In genomic region chr10:97686962-97687784, GRCh38 we compare ENCODE assay signal across 1 cellular context.
TF ChIP-seq lines count a peak whose summit lies in the region.

Gene AVPI1, minus strand, starts transcription at chr10:97687241. Its CDS starts 7,336 bp downstream, at chr10:97679905.

TF ChIP-seq in K562, 482 proteins besides CTCF, POLR2A, EP300 and RAD21 (continued from another document and continues in another):
- TF ChIP-seq CHD7 (IDR thresholded peaks at IDR 0.05; ENCODE audit: low read depth, low read length) (no peak), SUPT5H (IDR thresholded peaks at IDR 0.05) (peak; percentile 65), ARHGAP35 (IDR thresholded peaks at IDR 0.05; ENCODE audit: partially characterized antibody) (no peak), RFX5 (IDR thresholded peaks at IDR 0.05; ENCODE audit: low read depth, low read length) (no peak), SMARCE1 (IDR thresholded peaks at IDR 0.05) (no peak), MTA1 (IDR thresholded peaks at IDR 0.05; ENCODE audit: borderline replicate concordance) (peak; percentile 86), ATF4 (CRISPR knock-in tag; IDR thresholded peaks at IDR 0.05) (peak; percentile 49; the same call in 1 of the 2 replicates), NR4A1 (CRISPR knock-in tag; IDR thresholded peaks at IDR 0.05) (peak; percentile 62; the same call in 1 of the 2 replicates), NR4A1 (tag; IDR thresholded peaks at IDR 0.05) (no peak), TAF1 (IDR thresholded peaks at IDR 0.05; ENCODE audit: control insufficient read depth, extremely low read depth, insufficient read depth, low read length, severe bottlenecking) (peak; percentile 67), ZNF589 (CRISPR knock-in tag; IDR thresholded peaks at IDR 0.05; ENCODE audit: low read depth) (peak; percentile 74; the same call in 1 of the 2 replicates), BCOR (IDR thresholded peaks at IDR 0.05) (0 out of 2 replicates have a peak, but pooled peaks have one; percentile 11), ETS2 (tag; IDR thresholded peaks at IDR 0.05; ENCODE audit: borderline replicate concordance, poor library complexity, severe bottlenecking) (no peak), ZNF639 (CRISPR knock-in tag; conservative IDR thresholded peaks at IDR 0.05 in 1 of 2, IDR thresholded peaks at IDR 0.05 in 1 of 2) (peak in 1 of 2 experiments; percentile 84; a peak in 2 of 4 replicates), BRCA1 (IDR thresholded peaks at IDR 0.05) (no peak), BRCA1 (CRISPR knock-in tag; IDR thresholded peaks at IDR 0.05) (no peak), TSHZ1 (CRISPR knock-in tag; IDR thresholded peaks at IDR 0.05) (0 out of 2 replicates have a peak, but pooled peaks have one; percentile 12), ZSCAN32 (CRISPR knock-in tag; IDR thresholded peaks at IDR 0.05) (0 out of 2 replicates have a peak, but pooled peaks have one; percentile 31), YY1 (IDR thresholded peaks at IDR 0.05; ENCODE audit: borderline replicate concordance in 1 of 3, control insufficient read depth in 1 of 3, extremely low read depth in 1 of 3, insufficient read depth in 3 of 3, insufficient read length in 1 of 3, insufficient replicate concordance in 2 of 3, low read depth in 1 of 3, low read length in 2 of 3) (peak in 1 of 3 experiments; percentile 51), ZHX1 (conservative IDR thresholded peaks at IDR 0.05; ENCODE audit: low read length) (no peak)
